In the genomic region with DNA sequence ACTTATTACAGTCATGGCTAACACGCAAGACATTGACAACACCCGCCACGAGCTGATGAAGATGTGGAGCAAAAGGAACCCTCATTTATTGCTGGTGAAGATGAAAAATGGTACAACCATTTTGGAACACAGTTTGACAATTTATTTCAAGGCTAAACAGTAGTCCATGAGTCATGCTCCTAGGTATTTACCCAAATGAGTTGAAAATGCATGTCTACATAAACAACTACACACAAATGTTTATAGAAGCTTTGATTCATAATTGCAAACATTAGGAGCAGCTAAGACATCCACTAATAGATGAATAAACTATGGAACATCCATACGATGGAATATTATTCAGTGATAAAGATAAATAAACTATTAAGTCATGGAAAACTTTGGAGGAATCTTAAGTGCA, we compare ENCODE assay signal across 19 cellular contexts.
DNase-seq lines count a peak whose midpoint lies in the region; FAIRE-seq and TF ChIP-seq lines count a peak whose summit lies in the region.
"Had no signal": no experiment of that assay in that cellular context is flagged by ENCODE, and none has a peak within 500 bp of the region (broad histone marks: within the 10 kb centered on the region; RNA-seq: fewer than 3 reads in every experiment).

No MANE protein-coding gene starts in this region.

- no peak overlapping the region for H3K4ac ChIP-seq in mesenchymal stem cell (ENCODE audit: low read depth in 1 of 2, low read length in 2 of 2)

- no peak overlapping the region for H3K14ac ChIP-seq in mesenchymal stem cell (ENCODE audit: low read length in 2 of 2)

- no peaks in the 10 kb centered on the region for H3K9me3 Mint-ChIP-seq in astrocyte (ENCODE audit: unreplicated experiment)

- no peaks in the 10 kb centered on the region for H3K36me3 Mint-ChIP-seq in astrocyte (ENCODE audit: low read depth, unreplicated experiment)
- H3K36me3 Mint-ChIP-seq: CD4-positive, alpha-beta memory T cell had no signal

- DNase-seq in H4 (ENCODE audit: low spot score), result peak; percentile 63
- DNase-seq in M059J (ENCODE audit: low read depth), result peak; percentile 16
- peak; percentile 8 for DNase-seq in astrocyte (ENCODE audit: low read depth)
- peak; percentile 69 for DNase-seq in mesenchymal stem cell
- DNase-seq in GM10248 (ENCODE audit: extremely low spot score), result no peak
- no peak for DNase-seq in GM19240 (ENCODE audit: insufficient read length, low spot score)
- DNase-seq in smooth muscle cell (lab: John Stamatoyannopoulos, UW; ENCODE audit: unreplicated experiment), result no peak
- DNase-seq: C1 segment of cervical spinal cord; Calu3; CD4-positive, alpha-beta memory T cell; COR-L47; DMS53; DND-41; GDM1; GOT3; H7; HCEC 1CT had no signal

- TF ChIP-seq CTCF in astrocyte (IDR thresholded peaks at IDR 0.05; ENCODE audit: insufficient read depth, low read depth, low read length), result no peak
- no peak for TF ChIP-seq CTCF in GM10248 (IDR thresholded peaks at IDR 0.05; ENCODE audit: control extremely low read depth, extremely low read depth, low read depth, missing control alignments)
- TF ChIP-seq CTCF in smooth muscle cell (IDR thresholded peaks at IDR 0.05; ENCODE audit: borderline replicate concordance, insufficient read depth, poor library complexity, severe bottlenecking), result no peak

- H3K23ac ChIP-seq in mesenchymal stem cell (ENCODE audit: low read length in 2 of 2), result no peak overlapping the region

- H4K20me1 ChIP-seq in astrocyte (ENCODE audit: insufficient read depth, low read length), result no peaks in the 10 kb centered on the region
- no peaks in the 10 kb centered on the region for H4K20me1 ChIP-seq in smooth muscle cell (ENCODE audit: low read depth)

- H3K9me3 ChIP-seq in astrocyte (ENCODE audit: insufficient read depth, low read depth, low read length) (no peaks in the 10 kb centered on the region), mesenchymal stem cell (ENCODE audit: control insufficient read depth, low read length) (peaks cover 9% of the 10 kb centered on the region), smooth muscle cell (replicated peaks; ENCODE audit: low read depth) (no peaks in the 10 kb centered on the region)

- H3K4me2 ChIP-seq in astrocyte (ENCODE audit: low read length) (no peak overlapping the region), mesenchymal stem cell (ENCODE audit: low read length, poor library complexity, severe bottlenecking) (no peak overlapping the region), smooth muscle cell (no peak overlapping the region)

- H3K36me3 ChIP-seq in astrocyte (ENCODE audit: insufficient read depth, low read length) (no peaks in the 10 kb centered on the region), mesenchymal stem cell (ENCODE audit: control insufficient read depth in 1 of 2, insufficient read depth in 2 of 2, low read depth in 1 of 2, low read length in 2 of 2) (no peaks in the 10 kb centered on the region), smooth muscle cell (ENCODE audit: low read depth) (no peaks in the 10 kb centered on the region)

- H2AK5ac ChIP-seq in mesenchymal stem cell (ENCODE audit: low read length, severe bottlenecking), result no peak overlapping the region

- H2BK15ac ChIP-seq in mesenchymal stem cell (ENCODE audit: low read depth, poor library complexity, severe bottlenecking), result no peak overlapping the region

- H3K4me1 Mint-ChIP-seq in astrocyte (ENCODE audit: low read depth, unreplicated experiment), result peaks cover 15% of the 10 kb centered on the region
- H3K4me1 Mint-ChIP-seq: CD4-positive, alpha-beta memory T cell had no signal

- H3K4me3 Mint-ChIP-seq in astrocyte (ENCODE audit: unreplicated experiment), result no peak overlapping the region
- H3K4me3 Mint-ChIP-seq: CD4-positive, alpha-beta memory T cell had no signal

- FAIRE-seq in astrocyte (lab: Jason Lieb, UNC), result no peak
- FAIRE-seq: GM12891, GM18507 had no signal

- H3K4me1 ChIP-seq in astrocyte (ENCODE audit: insufficient read depth, low read length) (no peaks in the 10 kb centered on the region), mesenchymal stem cell (ENCODE audit: control insufficient read depth, insufficient read depth, low read depth, low read length) (peaks cover 2% of the 10 kb centered on the region), smooth muscle cell (ENCODE audit: low read depth) (no peaks in the 10 kb centered on the region)

- H3K79me2 ChIP-seq in astrocyte (ENCODE audit: insufficient read depth, low read length) (no peaks in the 10 kb centered on the region), smooth muscle cell (ENCODE audit: low read depth) (no peaks in the 10 kb centered on the region)

- no peak overlapping the region for H2BK5ac ChIP-seq in mesenchymal stem cell (ENCODE audit: low read depth, low read length, poor library complexity, severe bottlenecking)

- H3K79me1 ChIP-seq in mesenchymal stem cell (replicated peaks; ENCODE audit: low read length, poor library complexity, severe bottlenecking), result no peaks in the 10 kb centered on the region

- no peak overlapping the region for H4K91ac ChIP-seq in mesenchymal stem cell (ENCODE audit: low read length)

- no peak overlapping the region for H2BK12ac ChIP-seq in mesenchymal stem cell (ENCODE audit: low read length in 2 of 2)

- WGBS in mesenchymal stem cell, result 26% methylated on average over 3 of the region's 4 CpGs
- WGBS in smooth muscle cell (ENCODE audit: low lambda C conversion rate), result 89% methylated on average over 4 of the region's 4 CpGs

- no peak overlapping the region for H3K27ac Mint-ChIP-seq in astrocyte (ENCODE audit: unreplicated experiment)
- H3K27ac Mint-ChIP-seq: CD4-positive, alpha-beta memory T cell had no signal

- POLR2A ChIA-PET in GM10248 (lab: Yijun Ruan, JAX), result no interaction called here

- H3K18ac ChIP-seq in mesenchymal stem cell (ENCODE audit: low read depth in 1 of 2, low read length in 2 of 2), result no peak overlapping the region

- CTCF ChIA-PET in GM10248 (lab: Yijun Ruan, JAX), result no interaction called here

- H3K27me3 ChIP-seq in astrocyte (ENCODE audit: insufficient read depth, low read length) (no peaks in the 10 kb centered on the region), mesenchymal stem cell (ENCODE audit: control insufficient read depth in 1 of 2, insufficient read depth in 1 of 2, low read length in 2 of 2) (no peaks in the 10 kb centered on the region), smooth muscle cell (ENCODE audit: low read depth) (no peaks in the 10 kb centered on the region)

- H2AFZ ChIP-seq in astrocyte (ENCODE audit: low read depth, low read length) (no peak overlapping the region), mesenchymal stem cell (ENCODE audit: low read depth, low read length) (no peak overlapping the region), smooth muscle cell (ENCODE audit: low read depth) (no peak overlapping the region)

- no peaks in the 10 kb centered on the region for H3K27me3 Mint-ChIP-seq in astrocyte (ENCODE audit: low read depth, unreplicated experiment)
- H3K27me3 Mint-ChIP-seq: CD4-positive, alpha-beta memory T cell had no signal

- H3K9ac ChIP-seq in astrocyte (ENCODE audit: low read length), result no peak overlapping the region
- no peak overlapping the region for H3K9ac ChIP-seq in mesenchymal stem cell (ENCODE audit: low read length)
- H3K9ac ChIP-seq in smooth muscle cell (ENCODE audit: low read depth), result no peak overlapping the region

- H3K4me3 ChIP-seq in astrocyte (ENCODE audit: insufficient read depth, low read depth, low read length) (no peak overlapping the region), mesenchymal stem cell (ENCODE audit: insufficient read depth in 1 of 2, low read depth in 1 of 2, low read length in 2 of 2) (no peak overlapping the region), smooth muscle cell (no peak overlapping the region)

- H4K8ac ChIP-seq in mesenchymal stem cell (ENCODE audit: low read length), result no peak overlapping the region

- no peaks in the 10 kb centered on the region for H3F3A ChIP-seq in smooth muscle cell (ENCODE audit: low read depth)

- H3K27ac ChIP-seq in astrocyte (ENCODE audit: low read depth, low read length) (no peak overlapping the region), mesenchymal stem cell (ENCODE audit: low read length, poor library complexity, severe bottlenecking) (no peak overlapping the region), smooth muscle cell (ENCODE audit: low read depth) (no peak overlapping the region)

- no peak overlapping the region for H2BK120ac ChIP-seq in mesenchymal stem cell (ENCODE audit: low read depth, low read length)

Comparison
In these comparisons a context has a peak if more than half of its experiments do, and no peak if none do; other contexts are left out.
1. DNase-seq: peak in H4 (single experiment), M059J (single experiment), astrocyte (single experiment) and mesenchymal stem cell (single experiment); none in GM10248 (single experiment), GM19240 (single experiment) and smooth muscle cell (single experiment).